1 cellular context compared by ENCODE assay signal in the genomic region with DNA sequence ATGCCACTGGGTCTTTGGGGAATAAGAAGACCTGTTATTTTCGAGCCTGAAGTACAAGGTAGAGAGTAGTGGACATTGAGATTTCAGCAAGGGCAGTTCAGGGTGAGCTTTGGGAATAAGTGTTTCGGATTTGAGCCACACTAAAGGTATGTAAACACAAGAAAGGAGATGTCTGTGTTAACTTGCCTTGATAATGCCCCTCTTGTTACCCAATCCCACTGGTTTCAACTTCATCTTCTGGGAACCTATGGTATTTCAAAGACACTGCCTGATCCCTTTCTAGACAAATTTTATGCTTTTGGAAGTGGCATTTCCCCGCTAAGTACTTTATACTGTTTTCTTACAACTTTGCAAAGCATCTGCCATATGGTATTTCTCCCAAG.
TF ChIP-seq lines count a peak whose summit lies in the region.

No MANE protein-coding gene starts in this region.

TF ChIP-seq in HepG2, 621 proteins besides CTCF, POLR2A, EP300 and RAD21 (continued from another document):
- TF ChIP-seq ZNF646 (CRISPR knock-in tag; IDR thresholded peaks at IDR 0.05) (no peak), JUN (CRISPR knock-in tag; IDR thresholded peaks at IDR 0.05) (no peak), ZNF562 (CRISPR knock-in tag; IDR thresholded peaks at IDR 0.05; ENCODE audit: borderline replicate concordance) (no peak), ZNF468 (CRISPR knock-in tag; IDR thresholded peaks at IDR 0.05) (no peak), ATF3 (CRISPR knock-in tag; IDR thresholded peaks at IDR 0.05) (no peak), ZNF101 (CRISPR knock-in tag; IDR thresholded peaks at IDR 0.05; ENCODE audit: borderline replicate concordance, low read depth) (no peak), DPF2 (CRISPR knock-in tag; IDR thresholded peaks at IDR 0.05; ENCODE audit: borderline replicate concordance, low read depth) (no peak), GZF1 (CRISPR knock-in tag; IDR thresholded peaks at IDR 0.05) (no peak), ZNF768 (CRISPR knock-in tag; IDR thresholded peaks at IDR 0.05) (no peak), KDM1A (CRISPR knock-in tag; IDR thresholded peaks at IDR 0.05) (no peak), LRRFIP1 (CRISPR knock-in tag; conservative IDR thresholded peaks at IDR 0.05) (no peak), MED1 (CRISPR knock-in tag; IDR thresholded peaks at IDR 0.05) (no peak), ZNF615 (CRISPR knock-in tag; IDR thresholded peaks at IDR 0.05; ENCODE audit: borderline replicate concordance) (no peak), HHEX (CRISPR knock-in tag; IDR thresholded peaks at IDR 0.05) (no peak), ZNF317 (CRISPR knock-in tag; IDR thresholded peaks at IDR 0.05) (no peak)
- TF ChIP-seq, protein P1, sequence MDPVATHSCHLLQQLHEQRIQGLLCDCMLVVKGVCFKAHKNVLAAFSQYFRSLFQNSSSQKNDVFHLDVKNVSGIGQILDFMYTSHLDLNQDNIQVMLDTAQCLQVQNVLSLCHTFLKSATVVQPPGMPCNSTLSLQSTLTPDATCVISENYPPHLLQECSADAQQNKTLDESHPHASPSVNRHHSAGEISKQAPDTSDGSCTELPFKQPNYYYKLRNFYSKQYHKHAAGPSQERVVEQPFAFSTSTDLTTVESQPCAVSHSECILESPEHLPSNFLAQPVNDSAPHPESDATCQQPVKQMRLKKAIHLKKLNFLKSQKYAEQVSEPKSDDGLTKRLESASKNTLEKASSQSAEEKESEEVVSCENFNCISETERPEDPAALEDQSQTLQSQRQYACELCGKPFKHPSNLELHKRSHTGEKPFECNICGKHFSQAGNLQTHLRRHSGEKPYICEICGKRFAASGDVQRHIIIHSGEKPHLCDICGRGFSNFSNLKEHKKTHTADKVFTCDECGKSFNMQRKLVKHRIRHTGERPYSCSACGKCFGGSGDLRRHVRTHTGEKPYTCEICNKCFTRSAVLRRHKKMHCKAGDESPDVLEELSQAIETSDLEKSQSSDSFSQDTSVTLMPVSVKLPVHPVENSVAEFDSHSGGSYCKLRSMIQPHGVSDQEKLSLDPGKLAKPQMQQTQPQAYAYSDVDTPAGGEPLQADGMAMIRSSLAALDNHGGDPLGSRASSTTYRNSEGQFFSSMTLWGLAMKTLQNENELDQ (CRISPR knock-in tag; IDR thresholded peaks at IDR 0.05; ENCODE audit: borderline replicate concordance), result no peak
- TF ChIP-seq, protein P2, sequence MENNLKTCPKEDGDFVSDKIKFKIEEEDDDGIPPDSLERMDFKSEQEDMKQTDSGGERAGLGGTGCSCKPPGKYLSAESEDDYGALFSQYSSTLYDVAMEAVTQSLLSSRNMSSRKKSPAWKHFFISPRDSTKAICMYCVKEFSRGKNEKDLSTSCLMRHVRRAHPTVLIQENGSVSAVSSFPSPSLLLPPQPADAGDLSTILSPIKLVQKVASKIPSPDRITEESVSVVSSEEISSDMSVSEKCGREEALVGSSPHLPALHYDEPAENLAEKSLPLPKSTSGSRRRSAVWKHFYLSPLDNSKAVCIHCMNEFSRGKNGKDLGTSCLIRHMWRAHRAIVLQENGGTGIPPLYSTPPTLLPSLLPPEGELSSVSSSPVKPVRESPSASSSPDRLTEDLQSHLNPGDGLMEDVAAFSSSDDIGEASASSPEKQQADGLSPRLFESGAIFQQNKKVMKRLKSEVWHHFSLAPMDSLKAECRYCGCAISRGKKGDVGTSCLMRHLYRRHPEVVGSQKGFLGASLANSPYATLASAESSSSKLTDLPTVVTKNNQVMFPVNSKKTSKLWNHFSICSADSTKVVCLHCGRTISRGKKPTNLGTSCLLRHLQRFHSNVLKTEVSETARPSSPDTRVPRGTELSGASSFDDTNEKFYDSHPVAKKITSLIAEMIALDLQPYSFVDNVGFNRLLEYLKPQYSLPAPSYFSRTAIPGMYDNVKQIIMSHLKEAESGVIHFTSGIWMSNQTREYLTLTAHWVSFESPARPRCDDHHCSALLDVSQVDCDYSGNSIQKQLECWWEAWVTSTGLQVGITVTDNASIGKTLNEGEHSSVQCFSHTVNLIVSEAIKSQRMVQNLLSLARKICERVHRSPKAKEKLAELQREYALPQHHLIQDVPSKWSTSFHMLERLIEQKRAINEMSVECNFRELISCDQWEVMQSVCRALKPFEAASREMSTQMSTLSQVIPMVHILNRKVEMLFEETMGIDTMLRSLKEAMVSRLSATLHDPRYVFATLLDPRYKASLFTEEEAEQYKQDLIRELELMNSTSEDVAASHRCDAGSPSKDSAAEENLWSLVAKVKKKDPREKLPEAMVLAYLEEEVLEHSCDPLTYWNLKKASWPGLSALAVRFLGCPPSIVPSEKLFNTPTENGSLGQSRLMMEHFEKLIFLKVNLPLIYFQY (CRISPR knock-in tag; IDR thresholded peaks at IDR 0.05; ENCODE audit: borderline replicate concordance), result no peak
TF ChIP-seq in HepG2: peak in this region for 0.
